In genomic region chrX:103687073-103687695, GRCh38 we compare ENCODE assay signal across 8 cellular contexts. TPM values are rescaled to one million over a fixed set of nuclear protein-coding genes. Genes with fewer than 3 reads are reported as not detected.
A peak's percentile ranks its signal among the peaks of the same experiment; 100 is the strongest.
DNase-seq lines count a peak whose midpoint lies in the region; ATAC-seq and TF ChIP-seq lines count a peak whose summit lies in the region.

No MANE protein-coding gene starts in this region.

- peak overlapping the region; percentile 82 for H3K9ac ChIP-seq in iPS-20b (ENCODE audit: low read depth, low read length)
- H3K9ac ChIP-seq in skeletal muscle satellite cell (ENCODE audit: low read depth, low read length), result peak overlapping the region; percentile 91

- H3K27ac ChIP-seq in iPS-20b (ENCODE audit: low read length), result peak overlapping the region; percentile 46

- peaks cover 30% of the 10 kb centered on the region for H3K36me3 ChIP-seq in iPS-20b (ENCODE audit: insufficient read depth, low read depth, low read length)
- peaks cover 23% of the 10 kb centered on the region for H3K36me3 ChIP-seq in skeletal muscle satellite cell (ENCODE audit: insufficient read depth, low read length)

- no peaks in the 10 kb centered on the region for H3K9me3 Mint-ChIP-seq in T-helper 2 cell treated with Interferon-gamma antibody and Interleukin-4, amounts not matched to agents 5 μg/mL and 100 μg/mL, for 36 hours

- DNase-seq in GM13977 (ENCODE audit: low spot score) (peak; percentile 53), NCI-H1417 treated with DMSO at 0.1 percent for 48 hours (lab: John Stamatoyannopoulos, UW) (peak; percentile 53), astrocyte of the cerebellum (ENCODE audit: low read depth) (no peak), foreskin melanocyte (no peak)
- peak; percentile 83 for DNase-seq in T-helper 2 cell treated with Interferon-gamma antibody and Interleukin-4, amounts not matched to agents 5 μg/mL and 100 μg/mL, for 36 hours (ENCODE audit: low spot score)

- H3K9me3 ChIP-seq in iPS-20b (ENCODE audit: insufficient read depth, low read depth, low read length), result no peaks in the 10 kb centered on the region
- H3K9me3 ChIP-seq in skeletal muscle satellite cell (replicated peaks; ENCODE audit: low read length), result no peaks in the 10 kb centered on the region

- H3K4me3 ChIP-seq in astrocyte of the cerebellum (ENCODE audit: low read depth, low read length) (peak overlapping the region; percentile 71), iPS-20b (ENCODE audit: low read length) (peak overlapping the region; percentile 91), skeletal muscle satellite cell (ENCODE audit: low read length) (peak overlapping the region; percentile 83)

- peaks cover 4% of the 10 kb centered on the region for H3K4me1 Mint-ChIP-seq in T-helper 2 cell treated with Interferon-gamma antibody and Interleukin-4, amounts not matched to agents 5 μg/mL and 100 μg/mL, for 36 hours (ENCODE audit: low read depth)

- H3K27me3 ChIP-seq in iPS-20b (ENCODE audit: insufficient read depth, low read length), result no peaks in the 10 kb centered on the region
- peaks cover 3% of the 10 kb centered on the region for H3K27me3 ChIP-seq in skeletal muscle satellite cell (ENCODE audit: control insufficient read depth, insufficient read depth, low read length)

- H3K4me1 ChIP-seq in iPS-20b (ENCODE audit: insufficient read depth, low read length), result peaks cover 4% of the 10 kb centered on the region; the same call in 1 of the 2 replicates
- peaks cover 15% of the 10 kb centered on the region for H3K4me1 ChIP-seq in skeletal muscle satellite cell (ENCODE audit: control insufficient read depth, insufficient read depth, low read length)

- peak overlapping the region; percentile 85 for H3K4me2 ChIP-seq in skeletal muscle satellite cell (ENCODE audit: low read length)

- no peaks in the 10 kb centered on the region for H3K27me3 Mint-ChIP-seq in T-helper 2 cell treated with Interferon-gamma antibody and Interleukin-4, amounts not matched to agents 5 μg/mL and 100 μg/mL, for 36 hours (ENCODE audit: low read depth)

- TF ChIP-seq CTCF in GM13977 (IDR thresholded peaks at IDR 0.05; ENCODE audit: extremely low read depth, insufficient read depth, missing control alignments) (peak; percentile 48), astrocyte of the cerebellum (IDR thresholded peaks at IDR 0.05; ENCODE audit: low read depth, low read length, missing control alignments) (peak; percentile 52)

- no peak overlapping the region for H3K4me3 Mint-ChIP-seq in T-helper 2 cell treated with Interferon-gamma antibody and Interleukin-4, amounts not matched to agents 5 μg/mL and 100 μg/mL, for 36 hours

- peak; percentile 59 for ATAC-seq in HG02642 (IDR thresholded peaks at IDR 0.05; ENCODE audit: poor library complexity, unreplicated experiment)

- in situ Hi-C loops in GM13977 (cut with MboI; ENCODE audit: low pct_unique_long_range_greater_than_20kb, low sequenced_read_pairs, unreplicated experiment), result no loop called here
- in situ Hi-C loops in astrocyte of the cerebellum (cut with HindIII; ENCODE audit: low sequenced_read_pairs), result no loop called here

- H3K27ac Mint-ChIP-seq in T-helper 2 cell treated with Interferon-gamma antibody and Interleukin-4, amounts not matched to agents 5 μg/mL and 100 μg/mL, for 36 hours, result no peak overlapping the region

- peaks cover 16% of the 10 kb centered on the region for H3K36me3 Mint-ChIP-seq in T-helper 2 cell treated with Interferon-gamma antibody and Interleukin-4, amounts not matched to agents 5 μg/mL and 100 μg/mL, for 36 hours (ENCODE audit: low read depth)

RNA-seq across cellular contexts. Expression of gene MORF4L2, which starts 0.7 kb away (rescaled TPM):
- total RNA-seq in skeletal muscle satellite cell (2012; rRNA removed), result 966 and 1,232 TPM in 2 replicates

RNA-seq across cellular contexts. Expression of gene TMEM31, which starts 23.5 kb away (rescaled TPM):
- not detected in 2 replicates for total RNA-seq in skeletal muscle satellite cell (2012; rRNA removed)

RNA-seq across cellular contexts. Expression of gene TCEAL1, which starts 58.4 kb away (rescaled TPM):
- 19.9 and 22.6 TPM in 2 replicates for total RNA-seq in skeletal muscle satellite cell (2012; rRNA removed)

Comparison
In these comparisons a context has a peak if more than half of its experiments do, and no peak if none do; other contexts are left out.
1. DNase-seq: peak in GM13977 (single experiment), NCI-H1417 treated with DMSO at 0.1 percent for 48 hours (single experiment) and T-helper 2 cell treated with Interferon-gamma antibody and Interleukin-4, amounts not matched to agents 5 μg/mL and 100 μg/mL, for 36 hours (single experiment); none in astrocyte of the cerebellum (single experiment) and foreskin melanocyte (single experiment).
2. Peak in every context shown above with its lines, with median percentiles within 50 percentile points of each other: H3K4me3 ChIP-seq.